8 cellular contexts compared by ENCODE assay signal in the genomic region with DNA sequence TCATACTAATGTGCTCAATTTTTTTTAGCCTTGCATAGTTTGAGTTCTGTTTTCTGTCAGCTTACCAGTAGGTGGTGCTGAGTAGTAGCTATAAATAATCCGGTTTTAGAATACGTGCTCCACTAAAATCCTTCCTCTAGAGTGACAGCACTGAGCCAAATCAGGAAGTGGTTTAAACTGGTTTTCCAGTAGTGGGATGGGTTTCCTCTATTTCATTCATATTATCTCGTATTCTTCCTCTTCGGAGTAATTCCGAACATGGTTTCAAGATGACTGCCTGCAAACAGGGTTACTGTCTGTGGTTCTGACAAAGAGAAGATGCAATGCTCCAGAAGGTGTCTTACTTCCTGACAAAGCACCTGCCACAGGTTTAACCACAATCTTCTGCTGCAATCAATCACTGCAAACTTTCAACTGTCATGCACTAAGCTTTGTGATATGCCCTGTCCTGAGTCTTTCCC.
DNase-seq lines count a peak whose midpoint lies in the region; ATAC-seq lines count a peak whose summit lies in the region.

No MANE protein-coding gene starts in this region.

- peak overlapping the region; percentile 55 for H3K4me3 Mint-ChIP-seq in memory B cell
- no peak overlapping the region for H3K4me3 Mint-ChIP-seq in T-helper 2 cell treated with Interferon-gamma antibody and Interleukin-4, amounts not matched to agents 5 μg/mL and 100 μg/mL, for 36 hours

- in situ Hi-C loops in Caki2 (cut with HindIII; ENCODE audit: low pct_unique_long_range_greater_than_20kb, low sequenced_read_pairs), result no loop called here

- ATAC-seq in GM19397 (IDR thresholded peaks at IDR 0.05; ENCODE audit: unreplicated experiment) (peak; percentile 57), HG03520 (IDR thresholded peaks at IDR 0.05; ENCODE audit: unreplicated experiment) (peak; percentile 78), memory B cell (ENCODE audit: low read depth) (no peak), right cardiac atrium (no peak)

- H3K4me1 Mint-ChIP-seq in memory B cell, result peaks cover 15% of the 10 kb centered on the region
- H3K4me1 Mint-ChIP-seq in T-helper 2 cell treated with Interferon-gamma antibody and Interleukin-4, amounts not matched to agents 5 μg/mL and 100 μg/mL, for 36 hours (ENCODE audit: low read depth), result peaks cover 1% of the 10 kb centered on the region

- H3K27me3 ChIP-seq in right cardiac atrium (ENCODE audit: control insufficient read depth, insufficient read depth), result no peaks in the 10 kb centered on the region

- peaks cover 7% of the 10 kb centered on the region for H3K36me3 Mint-ChIP-seq in memory B cell
- H3K36me3 Mint-ChIP-seq in T-helper 2 cell treated with Interferon-gamma antibody and Interleukin-4, amounts not matched to agents 5 μg/mL and 100 μg/mL, for 36 hours (ENCODE audit: low read depth), result no peaks in the 10 kb centered on the region

- no peaks in the 10 kb centered on the region for H3K9me3 ChIP-seq in right cardiac atrium (ENCODE audit: control insufficient read depth, low read length)

- peaks cover 4% of the 10 kb centered on the region for H3K27me3 Mint-ChIP-seq in memory B cell
- no peaks in the 10 kb centered on the region for H3K27me3 Mint-ChIP-seq in T-helper 2 cell treated with Interferon-gamma antibody and Interleukin-4, amounts not matched to agents 5 μg/mL and 100 μg/mL, for 36 hours (ENCODE audit: low read depth)

- WGBS in right cardiac atrium, result 31% methylated on average over 5 of the region's 5 CpGs

- H3K4me3 ChIP-seq in right cardiac atrium (ENCODE audit: low read length), result no peak overlapping the region

- DNase-seq in Caki2 (ENCODE audit: low read depth), result peak; percentile 6
- peak; percentile 15 for DNase-seq in SIG-M5 (lab: John Stamatoyannopoulos, UW)
- DNase-seq in memory B cell (ENCODE audit: low spot score in 2 of 2), result no peak
- no peak for DNase-seq in KG1 (lab: John Stamatoyannopoulos, UW)
- no peak for DNase-seq in T-helper 2 cell treated with Interferon-gamma antibody and Interleukin-4, amounts not matched to agents 5 μg/mL and 100 μg/mL, for 36 hours (ENCODE audit: low spot score)
- no peak for DNase-seq in right cardiac atrium

- no peak overlapping the region for H3K27ac Mint-ChIP-seq in memory B cell
- no peak overlapping the region for H3K27ac Mint-ChIP-seq in T-helper 2 cell treated with Interferon-gamma antibody and Interleukin-4, amounts not matched to agents 5 μg/mL and 100 μg/mL, for 36 hours

- intact Hi-C loops in right cardiac atrium (cut with DNase I), result no loop called here

- H3K4me1 ChIP-seq in right cardiac atrium (ENCODE audit: control insufficient read depth, insufficient read depth, low read length), result no peaks in the 10 kb centered on the region

- no peak overlapping the region for H3K27ac ChIP-seq in right cardiac atrium (ENCODE audit: low read length)

- H3K9me3 Mint-ChIP-seq in memory B cell, result peaks cover 9% of the 10 kb centered on the region
- H3K9me3 Mint-ChIP-seq in T-helper 2 cell treated with Interferon-gamma antibody and Interleukin-4, amounts not matched to agents 5 μg/mL and 100 μg/mL, for 36 hours, result peaks cover 5% of the 10 kb centered on the region

Comparison
In these comparisons a context has a peak if more than half of its experiments do, and no peak if none do; other contexts are left out.
1. DNase-seq: peak in Caki2 (single experiment) and SIG-M5 (single experiment); none in memory B cell (0 of 2), KG1 (single experiment), T-helper 2 cell treated with Interferon-gamma antibody and Interleukin-4, amounts not matched to agents 5 μg/mL and 100 μg/mL, for 36 hours (single experiment) and right cardiac atrium (0 of 3).
2. ATAC-seq: peak in GM19397 (single experiment) and HG03520 (single experiment); none in memory B cell (single experiment) and right cardiac atrium (0 of 2).